In genomic region chr12:69269736-69270135, GRCh38 we compare ENCODE assay signal across 3 cellular contexts.
TF ChIP-seq lines count a peak whose summit lies in the region.

No MANE protein-coding gene starts in this region.

TF ChIP-seq in A549, 52 proteins besides CTCF, POLR2A, EP300 and RAD21:
- TF ChIP-seq ZC3H11A (IDR thresholded peaks at IDR 0.05) (no peak), TFCP2L1 (CRISPR knock-in tag; IDR thresholded peaks at IDR 0.05) (no peak), ZFP36 (IDR thresholded peaks at IDR 0.05; ENCODE audit: borderline replicate concordance, partially characterized antibody) (no peak), TP53 (CRISPR knock-in tag; IDR thresholded peaks at IDR 0.05) (no peak), NFE2L2 (conservative IDR thresholded peaks at IDR 0.05; ENCODE audit: low read length) (no peak), CHD2 (IDR thresholded peaks at IDR 0.05; ENCODE audit: low read length, partially characterized antibody) (no peak), KDM5A (IDR thresholded peaks at IDR 0.05) (no peak), NPAS2 (CRISPR knock-in tag; IDR thresholded peaks at IDR 0.05; ENCODE audit: borderline replicate concordance) (no peak), NR3C1 (IDR thresholded peaks at IDR 0.05) (no peak), POLR2AphosphoS2 (conservative IDR thresholded peaks at IDR 0.05; ENCODE audit: low read length) (no peak), SMC3 (IDR thresholded peaks at IDR 0.05) (no peak)
- TF ChIP-seq, protein P1, sequence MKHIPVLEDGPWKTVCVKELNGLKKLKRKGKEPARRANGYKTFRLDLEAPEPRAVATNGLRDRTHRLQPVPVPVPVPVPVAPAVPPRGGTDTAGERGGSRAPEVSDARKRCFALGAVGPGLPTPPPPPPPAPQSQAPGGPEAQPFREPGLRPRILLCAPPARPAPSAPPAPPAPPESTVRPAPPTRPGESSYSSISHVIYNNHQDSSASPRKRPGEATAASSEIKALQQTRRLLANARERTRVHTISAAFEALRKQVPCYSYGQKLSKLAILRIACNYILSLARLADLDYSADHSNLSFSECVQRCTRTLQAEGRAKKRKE (CRISPR knock-in tag; IDR thresholded peaks at IDR 0.05; ENCODE audit: low read depth): no peak

TF ChIP-seq in HEK293, 187 proteins besides CTCF, POLR2A, EP300 and RAD21:
- TF ChIP-seq, protein P2, sequence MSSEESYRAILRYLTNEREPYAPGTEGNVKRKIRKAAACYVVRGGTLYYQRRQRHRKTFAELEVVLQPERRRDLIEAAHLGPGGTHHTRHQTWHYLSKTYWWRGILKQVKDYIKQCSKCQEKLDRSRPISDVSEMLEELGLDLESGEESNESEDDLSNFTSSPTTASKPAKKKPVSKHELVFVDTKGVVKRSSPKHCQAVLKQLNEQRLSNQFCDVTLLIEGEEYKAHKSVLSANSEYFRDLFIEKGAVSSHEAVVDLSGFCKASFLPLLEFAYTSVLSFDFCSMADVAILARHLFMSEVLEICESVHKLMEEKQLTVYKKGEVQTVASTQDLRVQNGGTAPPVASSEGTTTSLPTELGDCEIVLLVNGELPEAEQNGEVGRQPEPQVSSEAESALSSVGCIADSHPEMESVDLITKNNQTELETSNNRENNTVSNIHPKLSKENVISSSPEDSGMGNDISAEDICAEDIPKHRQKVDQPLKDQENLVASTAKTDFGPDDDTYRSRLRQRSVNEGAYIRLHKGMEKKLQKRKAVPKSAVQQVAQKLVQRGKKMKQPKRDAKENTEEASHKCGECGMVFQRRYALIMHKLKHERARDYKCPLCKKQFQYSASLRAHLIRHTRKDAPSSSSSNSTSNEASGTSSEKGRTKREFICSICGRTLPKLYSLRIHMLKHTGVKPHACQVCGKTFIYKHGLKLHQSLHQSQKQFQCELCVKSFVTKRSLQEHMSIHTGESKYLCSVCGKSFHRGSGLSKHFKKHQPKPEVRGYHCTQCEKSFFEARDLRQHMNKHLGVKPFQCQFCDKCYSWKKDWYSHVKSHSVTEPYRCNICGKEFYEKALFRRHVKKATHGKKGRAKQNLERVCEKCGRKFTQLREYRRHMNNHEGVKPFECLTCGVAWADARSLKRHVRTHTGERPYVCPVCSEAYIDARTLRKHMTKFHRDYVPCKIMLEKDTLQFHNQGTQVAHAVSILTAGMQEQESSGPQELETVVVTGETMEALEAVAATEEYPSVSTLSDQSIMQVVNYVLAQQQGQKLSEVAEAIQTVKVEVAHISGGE (tag by site-specific recombination; conservative IDR thresholded peaks at IDR 0.05; ENCODE audit: low read depth): no peak
- TF ChIP-seq PRDM6 (tag by site-specific recombination; IDR thresholded peaks at IDR 0.05): peak; percentile 63
TF ChIP-seq in HEK293: peak in this region for 1.

TF ChIP-seq in endothelial cell of umbilical vein, 7 proteins besides CTCF, POLR2A, EP300 and RAD21:
- TF ChIP-seq POLR2AphosphoS5 (IDR thresholded peaks at IDR 0.05; ENCODE audit: insufficient read depth, low read depth, low read length): no peak
- TF ChIP-seq FOS (IDR thresholded peaks at IDR 0.05; ENCODE audit: borderline replicate concordance, insufficient read depth, low read length): no peak
- TF ChIP-seq EZH2 (IDR thresholded peaks at IDR 0.05; ENCODE audit: borderline replicate concordance, low read depth, low read length, severe bottlenecking): no peak
- TF ChIP-seq MAX (IDR thresholded peaks at IDR 0.05; ENCODE audit: insufficient read depth, insufficient read length): no peak
- no peak for TF ChIP-seq GATA2 (IDR thresholded peaks at IDR 0.05; ENCODE audit: insufficient read depth, insufficient read length, low read depth, low read length)
- no peak for TF ChIP-seq JUN (IDR thresholded peaks at IDR 0.05; ENCODE audit: borderline replicate concordance, insufficient read depth, insufficient read length, low read depth)
- no peak for TF ChIP-seq MYC (IDR thresholded peaks at IDR 0.05; ENCODE audit: low read depth, low read length)
